Comparison of ENCODE assay signal across 8 cellular contexts in the genomic region with DNA sequence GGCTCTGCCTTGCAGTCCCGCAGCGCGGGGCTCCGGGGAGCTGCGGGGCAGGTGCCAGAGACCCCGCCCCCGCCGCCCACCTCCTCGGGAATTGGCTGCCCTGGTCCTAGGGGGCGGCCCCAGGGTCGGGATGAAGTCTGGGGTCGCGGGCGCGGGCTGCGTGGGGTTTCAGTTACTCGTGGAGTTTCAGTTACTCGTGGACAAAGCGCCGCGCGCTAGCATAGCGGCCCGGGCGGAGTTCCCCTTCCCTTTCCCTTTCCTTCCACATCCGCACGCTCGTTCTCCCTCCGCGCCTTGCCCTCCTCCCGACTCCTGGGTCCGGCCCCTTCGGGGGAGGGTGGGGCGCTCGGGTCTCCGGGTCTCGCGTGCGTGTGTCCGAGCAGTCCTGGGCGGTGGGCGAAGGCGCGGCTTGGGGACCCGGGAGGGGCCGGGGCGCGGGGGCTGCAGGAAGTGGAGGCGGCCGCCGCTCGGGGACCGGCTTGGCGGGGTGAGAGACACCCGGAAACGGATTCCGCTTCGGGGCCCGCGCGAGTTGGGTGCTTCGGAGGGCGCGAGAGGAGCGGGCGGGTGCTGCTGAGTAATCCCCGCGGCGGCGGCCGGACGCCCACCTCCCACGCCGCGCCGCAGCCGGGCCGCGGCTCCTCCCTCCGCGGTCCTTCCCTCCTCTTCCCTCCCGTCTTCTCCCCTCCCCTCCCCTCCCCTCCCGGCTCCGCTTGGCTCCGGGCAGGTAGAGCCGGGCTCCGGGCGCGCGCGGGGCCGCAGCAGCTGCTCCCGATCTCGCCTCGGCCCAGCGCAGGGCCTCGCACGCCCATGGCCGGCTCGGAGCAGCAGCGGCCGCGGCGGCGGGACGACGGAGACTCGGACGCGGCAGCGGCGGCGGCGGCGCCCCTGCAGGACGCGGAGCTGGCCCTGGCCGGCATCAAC. TPM values are rescaled to one million over a fixed set of nuclear protein-coding genes. Genes with fewer than 3 reads are reported as not detected.
DNase-seq lines count a peak whose midpoint lies in the region; ATAC-seq, FAIRE-seq and TF ChIP-seq lines count a peak whose summit lies in the region.

A gene (plus strand): TSS at position 693 of the 924 bp plus-strand sequence. CDS start 118 bp downstream, at position 811.

- peak within 1 kb of the TSS; percentile 88 for H3K27ac ChIP-seq in CD4-positive, alpha-beta T cell (ENCODE audit: low read depth, low read length)
- H3K27ac ChIP-seq in SK-N-MC = no peak within 1 kb of the TSS
- H3K27ac ChIP-seq in pancreas = peak within 1 kb of the TSS; percentile 60 to 83 (median 74)
- peak within 1 kb of the TSS; percentile 69 to 79 for H3K27ac ChIP-seq in tibial artery

- no peaks in the 10 kb centered on the region for H3K36me3 ChIP-seq in SK-N-MC (ENCODE audit: insufficient read depth, low read length)
- no peaks in the 10 kb centered on the region for H3K36me3 ChIP-seq in pancreas
- no peaks in the 10 kb centered on the region for H3K36me3 ChIP-seq in tibial artery

- H3K9me3 Mint-ChIP-seq in CD4-positive, alpha-beta T cell = no peaks in the 10 kb centered on the region
- H3K9me3 Mint-ChIP-seq in activated naive CD4-positive, alpha-beta T cell treated with anti-CD3 and anti-CD28 coated beads, Interleukin-2, amount 10 ng/mL, durations not matched to agents 7 days and 5 days = no peaks in the 10 kb centered on the region

- peak within 1 kb of the TSS; percentile 90 for H3K27ac Mint-ChIP-seq in CD4-positive, alpha-beta T cell
- peak within 1 kb of the TSS; percentile 97 for H3K27ac Mint-ChIP-seq in activated naive CD4-positive, alpha-beta T cell treated with anti-CD3 and anti-CD28 coated beads, Interleukin-2, amount 10 ng/mL, durations not matched to agents 7 days and 5 days

- no peak for FAIRE-seq in pancreas (lab: Jason Lieb, UNC)

- H3K4me3 Mint-ChIP-seq in CD4-positive, alpha-beta T cell = peak within 1 kb of the TSS; percentile 94
- H3K4me3 Mint-ChIP-seq in activated naive CD4-positive, alpha-beta T cell treated with anti-CD3 and anti-CD28 coated beads, Interleukin-2, amount 10 ng/mL, durations not matched to agents 7 days and 5 days = peak within 1 kb of the TSS; percentile 97

- intact Hi-C loops in CD4-positive, alpha-beta T cell (cut with DNase I, micrococcal nuclease) = loop anchor here (2.0 to 5.0 kb wide), 7 partner anchors 42 to 512 kb away; a partner anchor contains a TSS
- intact Hi-C loops in head of caudate nucleus (cut with DNase I) = no loop called here
- intact Hi-C loops in pancreas (cut with DNase I) = no loop called here
- intact Hi-C loops in tibial artery (cut with DNase I; ENCODE audit: low total_unique reads) = no loop called here

- peaks cover 28% of the 10 kb centered on the region for H3K36me3 Mint-ChIP-seq in CD4-positive, alpha-beta T cell (ENCODE audit: low read depth)
- peaks cover 35% of the 10 kb centered on the region for H3K36me3 Mint-ChIP-seq in activated naive CD4-positive, alpha-beta T cell treated with anti-CD3 and anti-CD28 coated beads, Interleukin-2, amount 10 ng/mL, durations not matched to agents 7 days and 5 days

- H3K27me3 Mint-ChIP-seq in CD4-positive, alpha-beta T cell = no peaks in the 10 kb centered on the region
- H3K27me3 Mint-ChIP-seq in activated naive CD4-positive, alpha-beta T cell treated with anti-CD3 and anti-CD28 coated beads, Interleukin-2, amount 10 ng/mL, durations not matched to agents 7 days and 5 days = no peaks in the 10 kb centered on the region

- 1% methylated on average over 40 to 118 of the region's 118 CpGs for WGBS in pancreas, 2 donors

- peaks cover 80% of the 10 kb centered on the region for H3K4me1 Mint-ChIP-seq in CD4-positive, alpha-beta T cell (ENCODE audit: low read depth)
- peaks cover 75% of the 10 kb centered on the region for H3K4me1 Mint-ChIP-seq in activated naive CD4-positive, alpha-beta T cell treated with anti-CD3 and anti-CD28 coated beads, Interleukin-2, amount 10 ng/mL, durations not matched to agents 7 days and 5 days

- peak within 1 kb of the TSS; percentile 79 for H3K9ac ChIP-seq in SK-N-MC (ENCODE audit: insufficient read length)

- DNase-seq in CD4-positive, alpha-beta T cell = peak; percentile 58 to 82 (median 74)
- DNase-seq in HuH-7.5 (ENCODE audit: low spot score) (peak; percentile 43), SK-N-MC (ENCODE audit: low read depth, low spot score) (no peak), head of caudate nucleus (peak in 40 of 42 donors; percentile 34 to 76 (median 57)), pancreas (peak; percentile 71 to 86 (median 80)), tibial artery (peak; percentile 69 to 80)
- DNase-seq in activated naive CD4-positive, alpha-beta T cell treated with anti-CD3 and anti-CD28 coated beads, Interleukin-2, amount 10 ng/mL, durations not matched to agents 7 days and 5 days = peak; percentile 90

- CTCF ChIA-PET in CD4-positive, alpha-beta T cell (lab: Charles Lee) = no interaction called here
- CTCF ChIA-PET in activated naive CD4-positive, alpha-beta T cell treated with anti-CD3 and anti-CD28 coated beads, Interleukin-2, amount 10 ng/mL, durations not matched to agents 7 days and 5 days (lab: Charles Lee) = interaction anchor here (1.1 kb wide), 1 partner anchor 62 kb away, joined by 3 read pairs; no protein-coding TSS in a partner anchor

- ATAC-seq in CD4-positive, alpha-beta T cell (ENCODE audit: poor library complexity) = peak; percentile 60
- ATAC-seq in GM19463 (IDR thresholded peaks at IDR 0.05; ENCODE audit: unreplicated experiment) (peak; percentile 44), pancreas (peak; percentile 78 to 89 (median 82))

- no peak for TF ChIP-seq CTCF in CD4-positive, alpha-beta T cell (IDR thresholded peaks at IDR 0.05)
- TF ChIP-seq CTCF in pancreas (IDR thresholded peaks at IDR 0.05) (no peak), tibial artery (IDR thresholded peaks at IDR 0.05) (no peak)

- no peaks in the 10 kb centered on the region for H3K27me3 ChIP-seq in CD4-positive, alpha-beta T cell (ENCODE audit: control insufficient read depth, insufficient read depth, low read length)
- H3K27me3 ChIP-seq in pancreas (no peaks in the 10 kb centered on the region), tibial artery (peaks cover 0 to 3% of the 10 kb centered on the region in 2 donors)

- no peaks in the 10 kb centered on the region for H3K9me3 ChIP-seq in CD4-positive, alpha-beta T cell (ENCODE audit: control insufficient read depth, low read length)
- H3K9me3 ChIP-seq in SK-N-MC (ENCODE audit: low read depth, low read length) (no peaks in the 10 kb centered on the region), pancreas (no peaks in the 10 kb centered on the region), tibial artery (no peaks in the 10 kb centered on the region)

- H3K4me3 ChIP-seq in SK-N-MC (peak within 1 kb of the TSS; percentile 92), pancreas (peak within 1 kb of the TSS; percentile 79 to 96 (median 86)), tibial artery (peak within 1 kb of the TSS; percentile 65 to 94)

- POLR2A ChIA-PET in CD4-positive, alpha-beta T cell (lab: Charles Lee) = interaction anchor here (0.6 to 3.6 kb wide), 11 partner anchors 11 to 98 kb away, joined by 3 to 33 read pairs (median 4); no protein-coding TSS in a partner anchor

- H3K4me1 ChIP-seq in pancreas = peaks cover 8 to 14% (median 12%) of the 10 kb centered on the region in 3 donors
- H3K4me1 ChIP-seq in tibial artery = peaks cover 0 to 19% (median 11%) of the 10 kb centered on the region in 4 donors

RNA-seq across cellular contexts. Expression of the gene that starts here (rescaled TPM):
- total RNA-seq in CD4-positive, alpha-beta T cell = 10 to 100 TPM; 82.6 to 91.8 TPM
- 10 to 100 TPM; 10.1 to 18.2 (median 12.2) TPM for total RNA-seq in pancreas
- 10 to 100 TPM; 20.0 to 27.1 TPM for polyA plus RNA-seq in pancreas

Comparison
In these comparisons a context has a peak if more than half of its experiments do, and no peak if none do; other contexts are left out.
1. RNA of the gene that starts here (total RNA-seq): 82.6 to 91.8 TPM in CD4-positive, alpha-beta T cell; 10.1 to 18.2 TPM in pancreas; every median in the first group is over 4 times any median in the second.
2. intact Hi-C loops: an anchor here in CD4-positive, alpha-beta T cell (2.0 to 5.0 kb wide); none called in head of caudate nucleus, pancreas and tibial artery.
3. Peak in every context shown above with its lines, with median percentiles within 50 percentile points of each other: ATAC-seq and H3K4me3 ChIP-seq.